Comparison of ENCODE assay signal across 8 cellular contexts in the genomic region with DNA sequence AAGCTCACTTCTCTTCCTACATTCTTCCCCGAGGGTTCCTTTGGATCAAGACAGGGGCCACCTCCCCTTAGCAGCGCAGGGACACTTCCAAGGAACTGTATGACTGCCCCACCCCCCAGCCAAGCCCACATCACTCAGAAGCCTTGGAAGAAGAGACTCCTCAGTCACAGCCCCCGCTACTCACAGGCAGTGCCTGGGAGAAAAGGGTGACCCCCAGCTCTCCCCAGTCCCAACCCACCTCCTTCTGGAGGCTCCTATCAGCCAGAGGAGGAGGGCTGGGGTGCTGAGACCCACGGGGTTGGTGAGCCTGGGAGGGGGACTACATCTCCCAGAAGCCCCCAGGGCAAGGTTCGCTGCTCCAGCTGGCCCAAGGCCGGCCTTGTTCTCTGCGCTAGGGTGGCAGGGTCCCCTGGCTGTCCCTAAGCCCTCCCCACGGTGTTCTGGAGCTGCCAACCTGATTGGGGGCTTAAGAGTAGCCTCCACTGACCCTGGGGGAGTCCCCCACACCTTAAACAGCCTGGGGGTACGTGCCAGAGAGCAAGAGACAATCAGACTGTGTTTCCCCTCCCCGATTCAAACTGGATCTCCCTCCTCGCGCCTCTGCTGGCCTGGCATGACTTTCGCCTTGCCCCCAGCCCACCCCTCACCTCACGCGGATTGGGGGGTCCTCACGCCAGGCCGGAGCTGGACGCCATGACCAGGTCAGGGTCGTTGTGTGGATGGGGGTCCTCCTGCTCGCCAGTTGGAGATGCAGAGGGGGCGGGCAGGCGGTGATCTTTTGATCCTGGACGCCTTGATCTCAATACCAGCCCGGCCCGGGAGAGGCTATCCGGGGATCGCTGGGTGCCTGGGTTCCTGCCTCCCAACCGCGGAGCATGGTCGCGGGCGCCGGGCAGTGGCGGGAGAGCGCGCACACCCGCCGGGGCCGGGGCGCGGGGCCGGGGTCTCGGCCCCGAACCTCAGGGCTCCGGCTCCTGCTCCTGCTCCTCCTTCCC. TPM values are rescaled to one million over a fixed set of nuclear protein-coding genes. Genes with fewer than 3 reads are reported as not detected.
DNase-seq lines count a peak whose midpoint lies in the region; ATAC-seq and TF ChIP-seq lines count a peak whose summit lies in the region.

No MANE protein-coding gene starts in this region.

- H3K27ac Mint-ChIP-seq in activated T-helper 17 cell treated with anti-CD3 and anti-CD28 coated beads, Interleukin-2, amount 50 U/mL, for 72 hours = peak overlapping the region; percentile 94

- intact Hi-C loops in ovary (cut with DNase I) = loop anchor here in 1 of 4 donors (2.0 kb wide), 1 partner anchor 134 kb away; a partner anchor contains a TSS

- TF ChIP-seq CTCF in LNCaP clone FGC (IDR thresholded peaks at IDR 0.05; ENCODE audit: control insufficient read depth, extremely low read depth, insufficient read depth) (no peak), ovary (IDR thresholded peaks at IDR 0.05) (no peak)

- H3K4me3 ChIP-seq in LNCaP clone FGC (ENCODE audit: low read depth, low read length) = peak overlapping the region; percentile 99
- H3K4me3 ChIP-seq in ovary = peak overlapping the region; percentile 99

- no peaks in the 10 kb centered on the region for H3K27me3 ChIP-seq in ovary

- H3K36me3 ChIP-seq in ovary = no peaks in the 10 kb centered on the region

- H3K27ac ChIP-seq in ovary = peak overlapping the region; percentile 79 to 89

- TF ChIP-seq POLR2A in ovary (IDR thresholded peaks at IDR 0.05) = peak; percentile 24

- H3K4me3 Mint-ChIP-seq in activated T-helper 17 cell treated with anti-CD3 and anti-CD28 coated beads, Interleukin-2, amount 50 U/mL, for 72 hours = peak overlapping the region; percentile 98

- no peak for TF ChIP-seq EP300 in ovary (IDR thresholded peaks at IDR 0.05)

- H3K9me3 ChIP-seq in ovary = no peaks in the 10 kb centered on the region

- peak; percentile 68 for DNase-seq in DMS 273 (lab: John Stamatoyannopoulos, UW; ENCODE audit: unreplicated experiment)
- no peak for DNase-seq in DMS 273 treated with DMSO at 0.1 percent for 48 hours (lab: John Stamatoyannopoulos, UW)
- no peak for DNase-seq in LNCaP clone FGC (ENCODE audit: low read depth)
- DNase-seq in glomerular visceral epithelial cell (ENCODE audit: extremely low spot score) = peak; percentile 17
- DNase-seq in ovary = peak; percentile 62 to 73 (median 67)
- DNase-seq in DMS114 treated with DMSO at 0.1 percent for 48 hours (lab: John Stamatoyannopoulos, UW; ENCODE audit: unreplicated experiment) = no peak

- H3K9me3 Mint-ChIP-seq in activated T-helper 17 cell treated with anti-CD3 and anti-CD28 coated beads, Interleukin-2, amount 50 U/mL, for 72 hours = no peaks in the 10 kb centered on the region

- no peaks in the 10 kb centered on the region for H3K27me3 Mint-ChIP-seq in activated T-helper 17 cell treated with anti-CD3 and anti-CD28 coated beads, Interleukin-2, amount 50 U/mL, for 72 hours

- 0% methylated on average over 30 to 45 of the region's 45 CpGs for WGBS in ovary, 3 donors

- H3K36me3 Mint-ChIP-seq in activated T-helper 17 cell treated with anti-CD3 and anti-CD28 coated beads, Interleukin-2, amount 50 U/mL, for 72 hours (ENCODE audit: low read depth) = peaks cover 26% of the 10 kb centered on the region

- peaks cover 26% of the 10 kb centered on the region for H3K4me1 Mint-ChIP-seq in activated T-helper 17 cell treated with anti-CD3 and anti-CD28 coated beads, Interleukin-2, amount 50 U/mL, for 72 hours

- H3K4me1 ChIP-seq in ovary (ENCODE audit: insufficient read depth) = peaks cover 15% of the 10 kb centered on the region

- ATAC-seq in activated T-helper 17 cell treated with anti-CD3 and anti-CD28 coated beads, Interleukin-2, amount 50 U/mL, for 72 hours (replicated peaks) = no peak
- no peak for ATAC-seq in GM21619 (IDR thresholded peaks at IDR 0.05; ENCODE audit: unreplicated experiment)

RNA-seq across cellular contexts. Expression of a gene that starts 0.8 kb away (rescaled TPM):
- total RNA-seq in activated T-helper 17 cell treated with anti-CD3 and anti-CD28 coated beads, Interleukin-2, amount 50 U/mL, for 72 hours = 10 to 100 TPM; 30.2 to 49.6 TPM
- 100 to 1,000 TPM in 1 of 7 donors, 10 to 100 TPM in 6; 12.9 to 145 (median 79.9) TPM for total RNA-seq in ovary
- polyA plus RNA-seq in ovary = 10 to 100 TPM in 1 of 2 donors, 1 to 10 TPM in 1; 5.5 to 31.2 TPM

RNA-seq across cellular contexts. Expression of a gene that starts 31.2 kb away (rescaled TPM):
- total RNA-seq in activated T-helper 17 cell treated with anti-CD3 and anti-CD28 coated beads, Interleukin-2, amount 50 U/mL, for 72 hours = 1 to 10 TPM in 1 of 2 donors, under 1 TPM in 1; 0.43 to 7.1 TPM
- total RNA-seq in ovary = not detected
- polyA plus RNA-seq in ovary = under 1 TPM in 1 of 2 donors, not detected in 1; 0.13 TPM

RNA-seq across cellular contexts. Expression of a gene that starts 41.2 kb away (rescaled TPM):
- total RNA-seq in activated T-helper 17 cell treated with anti-CD3 and anti-CD28 coated beads, Interleukin-2, amount 50 U/mL, for 72 hours = 10 to 100 TPM in 1 of 2 donors, 1 to 10 TPM in 1; 8.0 to 20.2 TPM
- total RNA-seq in ovary = under 1 TPM in 1 of 7 donors, not detected in 6; 0.05 TPM
- polyA plus RNA-seq in ovary = under 1 TPM in 1 of 2 donors, not detected in 1; 0.17 TPM

RNA-seq across cellular contexts. Expression of a gene that starts 46.7 kb away (rescaled TPM):
- under 1 TPM in 1 of 2 donors, not detected in 1; 0.98 TPM for total RNA-seq in activated T-helper 17 cell treated with anti-CD3 and anti-CD28 coated beads, Interleukin-2, amount 50 U/mL, for 72 hours
- total RNA-seq in ovary = not detected
- 1 to 10 TPM in 1 of 2 donors, not detected in 1; 1.7 TPM for polyA plus RNA-seq in ovary

Comparison
In these comparisons a context has a peak if more than half of its experiments do, and no peak if none do; other contexts are left out.
1. DNase-seq: peak in DMS 273 (single experiment), glomerular visceral epithelial cell (single experiment) and ovary (5 of 5); none in DMS 273 treated with DMSO at 0.1 percent for 48 hours (single experiment), LNCaP clone FGC (single experiment) and DMS114 treated with DMSO at 0.1 percent for 48 hours (single experiment).
2. RNA of a gene that starts 41.2 kb away (total RNA-seq): 8.0 to 20.2 TPM in activated T-helper 17 cell treated with anti-CD3 and anti-CD28 coated beads, Interleukin-2, amount 50 U/mL, for 72 hours; 0.05 TPM in ovary; every median in the first group is over 4 times any median in the second.